ENCODE assay signal across 1 cellular context in the genomic region with DNA sequence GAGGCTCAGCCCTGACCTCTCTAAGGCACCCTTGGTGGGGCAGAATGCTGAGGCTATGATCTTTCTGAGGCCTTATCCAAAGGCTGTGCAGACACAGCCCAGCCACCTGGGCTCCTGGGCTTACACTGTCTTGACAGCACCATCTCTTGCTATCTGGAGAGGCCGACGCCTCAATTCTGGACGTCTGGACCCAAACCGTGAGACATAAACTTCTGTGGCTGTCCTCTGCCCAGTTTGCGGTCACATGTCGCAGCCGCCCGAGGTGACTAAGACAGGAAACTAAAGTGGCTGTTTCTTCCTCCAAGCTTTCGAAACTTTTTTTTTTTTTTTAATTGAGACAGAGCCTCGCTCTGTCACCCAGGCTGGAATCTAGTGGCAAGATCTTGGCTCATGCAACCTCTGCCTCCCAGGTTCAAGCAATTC.
TF ChIP-seq lines count a peak whose summit lies in the region.

No MANE protein-coding gene starts in this region.

TF ChIP-seq in K562, 482 proteins besides CTCF, POLR2A, EP300 and RAD21 (continued from another document):
- TF ChIP-seq NFIC (IDR thresholded peaks at IDR 0.05) (no peak), ZNF586 (CRISPR knock-in tag; conservative IDR thresholded peaks at IDR 0.05) (no peak), SMAD4 (CRISPR knock-in tag; conservative IDR thresholded peaks at IDR 0.05) (peak; percentile 87), NR2C2 (CRISPR knock-in tag; IDR thresholded peaks at IDR 0.05) (no peak), NR2C2 (tag; IDR thresholded peaks at IDR 0.05) (0 out of 2 replicates have a peak, but pooled peaks have one; percentile 3), FOXM1 (IDR thresholded peaks at IDR 0.05; ENCODE audit: low read depth) (no peak), FOXM1 (CRISPR knock-in tag; IDR thresholded peaks at IDR 0.05; ENCODE audit: low read depth) (no peak), ZNF778 (CRISPR knock-in tag; IDR thresholded peaks at IDR 0.05) (no peak), NCOA2 (IDR thresholded peaks at IDR 0.05; ENCODE audit: partially characterized antibody in 2 of 2) (no peak), POLR2H (tag; IDR thresholded peaks at IDR 0.05; ENCODE audit: low read depth) (no peak), ZNF785 (CRISPR knock-in tag; IDR thresholded peaks at IDR 0.05) (no peak), BCOR (IDR thresholded peaks at IDR 0.05) (no peak)
